26 cellular contexts compared by ENCODE assay signal in genomic region chr4:171484681-171485080, GRCh38.
DNase-seq lines count a peak whose midpoint lies in the region; ATAC-seq, FAIRE-seq and TF ChIP-seq lines count a peak whose summit lies in the region.
"Had no signal": no experiment of that assay in that cellular context is flagged by ENCODE, and none has a peak within 500 bp of the region (broad histone marks: within the 10 kb centered on the region; RNA-seq: fewer than 3 reads in every experiment).

No MANE protein-coding gene starts in this region.

- H3K18ac ChIP-seq in trophoblast cell (ENCODE audit: low read length): no peak overlapping the region

- H4K8ac ChIP-seq in trophoblast cell (ENCODE audit: low read depth, low read length): no peak overlapping the region

- no peak for FAIRE-seq in bronchial epithelial cell (lab: Jason Lieb, UNC)
- FAIRE-seq: A549, G401.6, GM12892, GM18507 had no signal

- no peak overlapping the region for H2BK12ac ChIP-seq in trophoblast cell (ENCODE audit: low read length)

- POLR2A ChIA-PET in activated CD8-positive, alpha-beta T cell treated with anti-CD3 and anti-CD28 coated beads, Interleukin-2, amount 10 ng/mL, durations not matched to agents 7 days and 5 days (lab: Charles Lee): no interaction called here

- H3K9ac ChIP-seq in adipocyte (ENCODE audit: low read length) (no peak overlapping the region), trophoblast cell (ENCODE audit: low read length) (no peak overlapping the region)
- H3K9ac ChIP-seq: BLaER1 treated with 17β-estradiol and CSF1 and Interleukin-3, amounts not matched to agents 10 nM and 100 nM had no signal

- no peak for ATAC-seq in activated CD8-positive, alpha-beta T cell treated with anti-CD3 and anti-CD28 coated beads, Interleukin-2, amount 10 ng/mL, durations not matched to agents 7 days and 5 days
- ATAC-seq in HG02588 (IDR thresholded peaks at IDR 0.05; ENCODE audit: unreplicated experiment): no peak
- ATAC-seq: A549; CD8-positive, alpha-beta T cell had no signal

- H3K4me3 Mint-ChIP-seq in activated CD8-positive, alpha-beta T cell treated with anti-CD3 and anti-CD28 coated beads, Interleukin-2, amount 10 ng/mL, durations not matched to agents 7 days and 5 days: no peak overlapping the region
- H3K4me3 Mint-ChIP-seq: B cell; CD4-positive, alpha-beta T cell; CD8-positive, alpha-beta T cell had no signal

- H3K36me3 ChIP-seq in adipocyte (ENCODE audit: control insufficient read depth, insufficient read depth, low read length, severe bottlenecking) (no peaks in the 10 kb centered on the region), bronchial epithelial cell (ENCODE audit: control insufficient read depth, insufficient read depth, low read length) (no peaks in the 10 kb centered on the region), trophoblast cell (ENCODE audit: control insufficient read depth in 1 of 2, insufficient read depth in 2 of 2, low read length in 2 of 2) (no peaks in the 10 kb centered on the region)
- H3K36me3 ChIP-seq: BLaER1 treated with 17β-estradiol and CSF1 and Interleukin-3, amounts not matched to agents 10 nM and 100 nM had no signal

- no peaks in the 10 kb centered on the region for H3K79me2 ChIP-seq in trophoblast cell (ENCODE audit: control insufficient read depth, insufficient read depth, low read length, poor library complexity)

- H3K36me3 Mint-ChIP-seq in activated CD8-positive, alpha-beta T cell treated with anti-CD3 and anti-CD28 coated beads, Interleukin-2, amount 10 ng/mL, durations not matched to agents 7 days and 5 days (ENCODE audit: low read depth): no peaks in the 10 kb centered on the region
- H3K36me3 Mint-ChIP-seq: CD8-positive, alpha-beta T cell had no signal

- no peaks in the 10 kb centered on the region for H3K27me3 Mint-ChIP-seq in activated CD8-positive, alpha-beta T cell treated with anti-CD3 and anti-CD28 coated beads, Interleukin-2, amount 10 ng/mL, durations not matched to agents 7 days and 5 days (ENCODE audit: low read depth)
- H3K27me3 Mint-ChIP-seq: B cell; CD4-positive, alpha-beta T cell had no signal

- no peak overlapping the region for H4K91ac ChIP-seq in trophoblast cell (ENCODE audit: low read depth, low read length)

- H3K27me3 ChIP-seq in adipocyte (replicated peaks; ENCODE audit: control insufficient read depth, insufficient read depth, low read length) (no peaks in the 10 kb centered on the region), bronchial epithelial cell (ENCODE audit: control insufficient read depth, insufficient read depth, low read length) (no peaks in the 10 kb centered on the region), trophoblast cell (ENCODE audit: insufficient read depth, low read length) (no peaks in the 10 kb centered on the region)
- H3K27me3 ChIP-seq: BLaER1 treated with 17β-estradiol and CSF1 and Interleukin-3, amounts not matched to agents 10 nM and 100 nM had no signal

- no peak overlapping the region for H3K23ac ChIP-seq in trophoblast cell (ENCODE audit: low read length)

- H2BK120ac ChIP-seq in trophoblast cell (ENCODE audit: insufficient read depth, low read length, poor library complexity): no peak overlapping the region

- TF ChIP-seq CTCF in bronchial epithelial cell (IDR thresholded peaks at IDR 0.05; ENCODE audit: insufficient read depth, low read length, severe bottlenecking): no peak

- DNase-seq in COLO829 (ENCODE audit: low spot score): peak; percentile 6
- DNase-seq in adipocyte (ENCODE audit: low read depth): peak; percentile 54
- DNase-seq in bronchial epithelial cell (ENCODE audit: low read depth): peak; percentile 1
- peak; percentile 10 to 86 for DNase-seq in trophoblast cell
- DNase-seq in cerebellar cortex (ENCODE audit: low spot score): no peak
- no peak for DNase-seq in activated CD8-positive, alpha-beta T cell treated with anti-CD3 and anti-CD28 coated beads, Interleukin-2, amount 10 ng/mL, durations not matched to agents 7 days and 5 days
- DNase-seq: AML-193; CD4-positive, alpha-beta T cell; CD8-positive, alpha-beta T cell; COR-L47; DMS 273 treated with DMSO at 0.1 percent for 48 hours; DMS153; DMS53; DMS79; DND-41; EL; GF-D8 had no signal

- H3K4me3 ChIP-seq in adipocyte (ENCODE audit: low read length): no peak overlapping the region
- H3K4me3 ChIP-seq in bronchial epithelial cell (ENCODE audit: low read depth, low read length): no peak overlapping the region
- H3K4me3 ChIP-seq in trophoblast cell (ENCODE audit: low read depth, low read length): no peak overlapping the region
- H3K4me3 ChIP-seq: A549; BLaER1 treated with 17β-estradiol and CSF1 and Interleukin-3, amounts not matched to agents 10 nM and 100 nM had no signal

- no peak overlapping the region for H3K4me2 ChIP-seq in trophoblast cell (ENCODE audit: low read length)
- H3K4me2 ChIP-seq: A549; BLaER1 treated with 17β-estradiol and CSF1 and Interleukin-3, amounts not matched to agents 10 nM and 100 nM had no signal

- H4K12ac ChIP-seq in trophoblast cell (ENCODE audit: low read depth, low read length): no peak overlapping the region

- no peaks in the 10 kb centered on the region for H3K4me1 ChIP-seq in adipocyte (ENCODE audit: control insufficient read depth, insufficient read depth, low read length)
- no peaks in the 10 kb centered on the region for H3K4me1 ChIP-seq in trophoblast cell (ENCODE audit: control insufficient read depth in 1 of 2, insufficient read depth in 2 of 2, low read length in 2 of 2)
- H3K4me1 ChIP-seq: A549; BLaER1 treated with 17β-estradiol and CSF1 and Interleukin-3, amounts not matched to agents 10 nM and 100 nM had no signal

- H2BK5ac ChIP-seq in trophoblast cell (ENCODE audit: low read depth, low read length, poor library complexity): no peak overlapping the region

- H3K9me3 ChIP-seq in adipocyte (ENCODE audit: control insufficient read depth, low read length): no peaks in the 10 kb centered on the region
- no peaks in the 10 kb centered on the region for H3K9me3 ChIP-seq in trophoblast cell (ENCODE audit: insufficient read depth, low read depth, low read length)
- H3K9me3 ChIP-seq: A549 had no signal

- no peak overlapping the region for H3K27ac Mint-ChIP-seq in activated CD8-positive, alpha-beta T cell treated with anti-CD3 and anti-CD28 coated beads, Interleukin-2, amount 10 ng/mL, durations not matched to agents 7 days and 5 days
- H3K27ac Mint-ChIP-seq: B cell; CD4-positive, alpha-beta T cell; CD8-positive, alpha-beta T cell had no signal

- H3K14ac ChIP-seq in trophoblast cell (ENCODE audit: low read length): no peak overlapping the region

- H3K79me1 ChIP-seq in trophoblast cell (ENCODE audit: low read length): no peaks in the 10 kb centered on the region

- H3K4ac ChIP-seq in trophoblast cell (ENCODE audit: low read depth, low read length): no peak overlapping the region

- no peak overlapping the region for H3K27ac ChIP-seq in trophoblast cell (ENCODE audit: low read depth, low read length)
- H3K27ac ChIP-seq: 22Rv1; A549; BLaER1 treated with 17β-estradiol and CSF1 and Interleukin-3, amounts not matched to agents 10 nM and 100 nM; C4-2B had no signal

- no peaks in the 10 kb centered on the region for H3K4me1 Mint-ChIP-seq in activated CD8-positive, alpha-beta T cell treated with anti-CD3 and anti-CD28 coated beads, Interleukin-2, amount 10 ng/mL, durations not matched to agents 7 days and 5 days (ENCODE audit: low read depth)
- H3K4me1 Mint-ChIP-seq: B cell had no signal

- CTCF ChIA-PET in activated CD8-positive, alpha-beta T cell treated with anti-CD3 and anti-CD28 coated beads, Interleukin-2, amount 10 ng/mL, durations not matched to agents 7 days and 5 days (lab: Charles Lee): no interaction called here

- H2AFZ ChIP-seq in trophoblast cell (ENCODE audit: insufficient read depth, low read length, poor library complexity): no peak overlapping the region

- H2AK5ac ChIP-seq in trophoblast cell (ENCODE audit: low read length): no peak overlapping the region

- H3K9me3 Mint-ChIP-seq in activated CD8-positive, alpha-beta T cell treated with anti-CD3 and anti-CD28 coated beads, Interleukin-2, amount 10 ng/mL, durations not matched to agents 7 days and 5 days (ENCODE audit: insufficient read depth): no peaks in the 10 kb centered on the region
- H3K9me3 Mint-ChIP-seq: CD4-positive, alpha-beta T cell had no signal

Comparison
In these comparisons a context has a peak if more than half of its experiments do, and no peak if none do; other contexts are left out.
1. DNase-seq: peak in COLO829 (single experiment), adipocyte (single experiment), bronchial epithelial cell (single experiment) and trophoblast cell (2 of 2); none in cerebellar cortex (single experiment) and activated CD8-positive, alpha-beta T cell treated with anti-CD3 and anti-CD28 coated beads, Interleukin-2, amount 10 ng/mL, durations not matched to agents 7 days and 5 days (single experiment).